In the genomic region with DNA sequence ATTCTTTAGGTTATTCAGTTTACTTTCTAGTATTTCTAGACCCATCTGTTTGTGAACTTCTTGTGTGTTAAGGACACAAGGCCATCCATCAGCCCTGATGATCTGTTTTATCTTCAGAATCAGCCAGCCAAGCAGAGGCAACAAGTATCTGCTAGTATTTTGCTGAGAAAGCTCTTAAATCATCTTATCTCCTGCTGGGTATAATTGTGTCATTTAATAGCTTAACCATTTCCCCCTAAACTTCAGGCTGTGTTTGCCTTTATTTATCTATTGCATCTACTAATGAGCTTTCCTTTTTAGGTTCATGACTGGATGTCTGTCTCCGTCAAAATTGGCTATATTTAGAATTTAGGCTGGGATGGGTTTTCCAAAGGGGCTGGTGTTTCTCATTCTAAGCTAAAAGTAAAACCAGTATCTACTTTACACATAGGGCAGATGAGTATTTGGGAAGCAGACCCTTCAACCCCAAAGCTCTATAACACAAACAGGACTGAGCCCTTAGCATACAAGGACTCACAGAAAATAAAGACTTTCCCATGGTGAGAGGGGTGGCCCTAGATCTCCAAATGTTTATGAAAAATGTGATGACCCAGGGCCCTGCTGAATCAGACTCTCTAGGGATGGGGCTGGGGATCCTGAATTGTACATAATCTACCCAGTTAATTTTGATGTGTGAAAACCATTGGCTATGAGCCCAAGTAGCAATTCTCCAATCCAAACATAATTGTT, we compare ENCODE assay signal across 14 cellular contexts.
DNase-seq lines count a peak whose midpoint lies in the region; ATAC-seq, FAIRE-seq and TF ChIP-seq lines count a peak whose summit lies in the region.
"Had no signal": no experiment of that assay in that cellular context is flagged by ENCODE, and none has a peak within 500 bp of the region (broad histone marks: within the 10 kb centered on the region; RNA-seq: fewer than 3 reads in every experiment).

No MANE protein-coding gene starts in this region.

- no peak overlapping the region for H2BK15ac ChIP-seq in mesendoderm (replicated peaks; ENCODE audit: low read depth)

- H3K27ac ChIP-seq in A549: peak overlapping the region; percentile 82 to 93
- peak overlapping the region in 1 of 2 experiments; percentile 58; a peak in 1 of 4 replicates for H3K27ac ChIP-seq in SK-N-SH (ENCODE audit: low read depth in 2 of 2, low read length in 1 of 2)
- H3K27ac ChIP-seq in mesendoderm (ENCODE audit: low read depth, low read length): no peak overlapping the region
- H3K27ac ChIP-seq in small intestine (ENCODE audit: low read depth in 1 of 2, low read length in 1 of 2): no peak overlapping the region

- no peaks in the 10 kb centered on the region for H3K9me2 ChIP-seq in SK-N-SH

- TF ChIP-seq RAD21 in A549 (conservative IDR thresholded peaks at IDR 0.05 in 1 of 2, IDR thresholded peaks at IDR 0.05 in 1 of 2): no peak
- no peak for TF ChIP-seq RAD21 in SK-N-SH (IDR thresholded peaks at IDR 0.05; ENCODE audit: low read length)

- H3K18ac ChIP-seq in mesendoderm (ENCODE audit: low read length): peak overlapping the region; percentile 80

- H3K4me2 ChIP-seq in A549: peak overlapping the region; percentile 46
- H3K4me2 ChIP-seq in SK-N-SH: no peak overlapping the region
- no peak overlapping the region for H3K4me2 ChIP-seq in mesendoderm (ENCODE audit: low read length)

- no peak overlapping the region for H2AFZ ChIP-seq in SK-N-SH (ENCODE audit: low read depth)

- no peak overlapping the region for H3K4ac ChIP-seq in mesendoderm (ENCODE audit: low read depth, low read length)

- FAIRE-seq in A549 (lab: Jason Lieb, UNC) (no peak), small intestine (lab: Jason Lieb, UNC) (no peak)

- H3K36me3 ChIP-seq in SK-N-SH (replicated peaks in 1 of 2; ENCODE audit: control insufficient read depth in 1 of 2, insufficient read depth in 2 of 2, low read length in 1 of 2): no peaks in the 10 kb centered on the region
- no peaks in the 10 kb centered on the region for H3K36me3 ChIP-seq in mesendoderm (ENCODE audit: control insufficient read depth, insufficient read depth, low read length)
- H3K36me3 ChIP-seq in small intestine (ENCODE audit: control insufficient read depth in 2 of 2, insufficient read depth in 2 of 2, low read length in 2 of 2): no peaks in the 10 kb centered on the region
- H3K36me3 ChIP-seq: stomach had no signal

- TF ChIP-seq CTCF in A549 (IDR thresholded peaks at IDR 0.05) (no peak), SK-N-SH (IDR thresholded peaks at IDR 0.05) (no peak)

- peak in 1 of 2 experiments; percentile 52 for DNase-seq in A549 (ENCODE audit: low read depth in 1 of 2, low spot score in 1 of 2)
- peak; percentile 3 to 85 (median 23) for DNase-seq in NCI-H1417 (lab: John Stamatoyannopoulos, UW)
- no peak for DNase-seq in SK-N-SH
- peak; percentile 63 for DNase-seq in mesendoderm
- no peak for DNase-seq in 8988T
- no peak for DNase-seq in small intestine
- DNase-seq in HCEC 1CT: no peak
- DNase-seq: activated effector memory CD4-positive, alpha-beta T cell treated with anti-CD3 and anti-CD28 coated beads, Interleukin-2, amount 50 U/mL, for 16 hours; amygdala; SHP77; stomach; T-helper 2 cell had no signal

- H3K4me1 ChIP-seq in A549: peaks cover 76% of the 10 kb centered on the region
- H3K4me1 ChIP-seq in SK-N-SH (ENCODE audit: control insufficient read depth in 1 of 2, insufficient read depth in 2 of 2, low read depth in 1 of 2, low read length in 1 of 2): peaks cover 3 to 7% of the 10 kb centered on the region in 2 experiments; a peak in 2 of 4 replicates
- H3K4me1 ChIP-seq in mesendoderm (ENCODE audit: control insufficient read depth, low read depth, low read length): peaks cover 19% of the 10 kb centered on the region
- H3K4me1 ChIP-seq in small intestine (ENCODE audit: control insufficient read depth in 2 of 2, insufficient read depth in 1 of 2, low read depth in 1 of 2, low read length in 1 of 2): no peaks in the 10 kb centered on the region

- no peak overlapping the region for H4K5ac ChIP-seq in mesendoderm (ENCODE audit: low read length)

- CTCF ChIA-PET in A549 (lab: Yijun Ruan, JAX): interaction anchor here (1.2 to 1.9 kb wide), 2 partner anchors 58 to 136 kb away, joined by 3 to 8 read pairs; a partner anchor contains a TSS
- CTCF ChIA-PET in SK-N-SH (lab: Yijun Ruan, JAX): interaction anchor here (0.7 to 1.8 kb wide), 6 partner anchors 9 to 100 kb away, joined by 3 to 7 read pairs (median 3); no protein-coding TSS in a partner anchor

- peak; percentile 22 to 27; a peak in 2 of 6 replicates for ATAC-seq in A549
- no peak for ATAC-seq in GM19463 (IDR thresholded peaks at IDR 0.05; ENCODE audit: unreplicated experiment)
- ATAC-seq: activated CD4-positive, CD25-positive, alpha-beta regulatory T cell treated with anti-CD3 and anti-CD28 coated beads, Interleukin-2, amount 50 U/mL, for 24 hours had no signal

- H3K23ac ChIP-seq in mesendoderm (ENCODE audit: low read length): no peak overlapping the region

- no peak overlapping the region for H3K4me3 ChIP-seq in A549
- no peak overlapping the region for H3K4me3 ChIP-seq in SK-N-SH (ENCODE audit: low read depth in 2 of 2, low read length in 1 of 2)
- H3K4me3 ChIP-seq in mesendoderm (ENCODE audit: low read length): no peak overlapping the region
- no peak overlapping the region for H3K4me3 ChIP-seq in small intestine (ENCODE audit: low read depth in 1 of 2, low read length in 2 of 2)
- H3K4me3 ChIP-seq: stomach had no signal

- H3K9me3 ChIP-seq in A549 (0 out of 3 replicates have a peak, but pooled peaks cover 3% of the 10 kb centered on the region), SK-N-SH (no peaks in the 10 kb centered on the region; the same call in 1 of the 2 replicates), small intestine (ENCODE audit: control insufficient read depth, low read depth) (no peaks in the 10 kb centered on the region)
- H3K9me3 ChIP-seq: stomach had no signal

- H2BK120ac ChIP-seq in mesendoderm (ENCODE audit: low read depth, low read length): no peak overlapping the region

- 10% methylated on average over 1 of the region's 1 CpG for WGBS in A549 (ENCODE audit: missing lambda C conversion rate)
- 14% methylated on average over 1 of the region's 1 CpG for WGBS in SK-N-SH (ENCODE audit: low lambda C conversion rate)
- no CpG with 5 or more reads among the region's 1 CpG for WGBS in mesendoderm (ENCODE audit: extremely low coverage, insufficient coverage, low lambda C conversion rate)
- WGBS in small intestine, 3 donors: 36 to 52% (median 47%) methylated on average over 1 of the region's 1 CpG

- peaks cover 6% of the 10 kb centered on the region for H3F3A ChIP-seq in SK-N-SH (replicated peaks; ENCODE audit: insufficient read depth)

- no peaks in the 10 kb centered on the region for H3K79me1 ChIP-seq in mesendoderm (ENCODE audit: low read length)

- TF ChIP-seq EP300 in A549 (IDR thresholded peaks at IDR 0.05) (peak in 1 of 2 experiments; percentile 41; a peak in 1 of 5 replicates), SK-N-SH (IDR thresholded peaks at IDR 0.05; ENCODE audit: borderline replicate concordance in 1 of 2, low read depth in 1 of 2, low read length in 1 of 2) (peak in 1 of 2 experiments; percentile 79; a peak in 2 of 4 replicates)

- H4K20me1 ChIP-seq in SK-N-SH (ENCODE audit: insufficient read depth): no peaks in the 10 kb centered on the region

- TF ChIP-seq POLR2A in A549 (IDR thresholded peaks at IDR 0.05; ENCODE audit: low read length): no peak

- H3K9ac ChIP-seq in SK-N-SH (no peak overlapping the region), mesendoderm (ENCODE audit: low read length) (no peak overlapping the region)

- no peaks in the 10 kb centered on the region for H3K27me3 ChIP-seq in SK-N-SH (ENCODE audit: insufficient read depth)
- no peaks in the 10 kb centered on the region for H3K27me3 ChIP-seq in mesendoderm (ENCODE audit: insufficient read depth, low read length, poor library complexity)
- H3K27me3 ChIP-seq in small intestine (ENCODE audit: control insufficient read depth in 2 of 2, insufficient read depth in 2 of 2, low read length in 2 of 2): no peaks in the 10 kb centered on the region
- H3K27me3 ChIP-seq: stomach had no signal

- H3K56ac ChIP-seq in mesendoderm (ENCODE audit: low read length): no peak overlapping the region

- POLR2A ChIA-PET in A549 (lab: Yijun Ruan, JAX) (interaction anchor here (1.6 kb wide), 1 partner anchor 25 kb away, joined by 9 read pairs; no protein-coding TSS in a partner anchor), SK-N-SH (lab: Yijun Ruan, JAX) (no interaction called here)

- H3K79me2 ChIP-seq in SK-N-SH (ENCODE audit: insufficient read depth) (no peaks in the 10 kb centered on the region), mesendoderm (ENCODE audit: control insufficient read depth, insufficient read depth, low read length) (no peaks in the 10 kb centered on the region)

- no peak overlapping the region for H2AK5ac ChIP-seq in mesendoderm (ENCODE audit: low read length)

- no peak overlapping the region for H2BK5ac ChIP-seq in mesendoderm (ENCODE audit: low read length)

- H4K8ac ChIP-seq in mesendoderm (ENCODE audit: low read depth, low read length): no peak overlapping the region

TF ChIP-seq in A549, 52 proteins besides CTCF, POLR2A, EP300 and RAD21 (continues in another document):
- TF ChIP-seq CEBPB (IDR thresholded peaks at IDR 0.05): 0 out of 4 replicates have a peak, but pooled peaks of 1 of the 2 experiments have one; percentile 15
- no peak for TF ChIP-seq HOXB13 (CRISPR knock-in tag; IDR thresholded peaks at IDR 0.05; ENCODE audit: low read depth)
- TF ChIP-seq, protein P1, sequence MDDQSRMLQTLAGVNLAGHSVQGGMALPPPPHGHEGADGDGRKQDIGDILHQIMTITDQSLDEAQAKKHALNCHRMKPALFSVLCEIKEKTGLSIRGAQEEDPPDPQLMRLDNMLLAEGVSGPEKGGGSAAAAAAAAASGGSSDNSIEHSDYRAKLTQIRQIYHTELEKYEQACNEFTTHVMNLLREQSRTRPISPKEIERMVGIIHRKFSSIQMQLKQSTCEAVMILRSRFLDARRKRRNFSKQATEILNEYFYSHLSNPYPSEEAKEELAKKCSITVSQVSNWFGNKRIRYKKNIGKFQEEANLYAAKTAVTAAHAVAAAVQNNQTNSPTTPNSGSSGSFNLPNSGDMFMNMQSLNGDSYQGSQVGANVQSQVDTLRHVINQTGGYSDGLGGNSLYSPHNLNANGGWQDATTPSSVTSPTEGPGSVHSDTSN (IDR thresholded peaks at IDR 0.05): no peak

TF ChIP-seq in SK-N-SH, 30 proteins besides CTCF, POLR2A, EP300 and RAD21 (continues in another document):
- no peak for TF ChIP-seq GABPA (IDR thresholded peaks at IDR 0.05; ENCODE audit: low read depth)
- TF ChIP-seq, protein P1 (IDR thresholded peaks at IDR 0.05): peak; percentile 30; the same call in 1 of the 2 replicates

Comparison
In these comparisons a context has a peak if more than half of its experiments do, and no peak if none do; other contexts are left out.
1. DNase-seq: peak in NCI-H1417 (3 of 3) and mesendoderm (single experiment); none in SK-N-SH (single experiment), 8988T (single experiment), small intestine (single experiment) and HCEC 1CT (single experiment).
2. H3K27ac ChIP-seq: peak in A549 (2 of 2); none in mesendoderm (single experiment) and small intestine (0 of 2).